ENCODE assay signal across 8 cellular contexts in the genomic region with DNA sequence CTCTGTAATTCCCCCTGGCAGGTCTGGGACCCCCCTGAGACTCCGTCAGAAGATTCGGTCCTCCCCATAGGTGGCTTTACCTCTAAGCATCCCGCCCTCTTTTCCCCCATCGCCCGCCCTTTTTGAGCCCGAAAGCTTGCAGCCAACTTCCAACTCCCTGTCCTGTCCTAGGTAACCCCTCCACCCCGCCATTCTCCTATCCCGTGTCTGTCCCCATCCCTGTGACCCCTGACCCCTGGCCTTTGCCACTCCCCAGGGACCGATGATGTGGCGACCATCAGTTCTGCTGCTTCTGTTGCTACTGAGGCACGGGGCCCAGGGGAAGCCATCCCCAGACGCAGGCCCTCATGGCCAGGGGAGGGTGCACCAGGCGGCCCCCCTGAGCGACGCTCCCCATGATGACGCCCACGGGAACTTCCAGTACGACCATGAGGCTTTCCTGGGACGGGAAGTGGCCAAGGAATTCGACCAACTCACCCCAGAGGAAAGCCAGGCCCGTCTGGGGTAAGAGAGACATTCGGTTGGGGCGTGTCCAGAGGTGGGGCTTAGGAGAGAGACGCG. TPM values are rescaled to one million over a fixed set of nuclear protein-coding genes. Genes with fewer than 3 reads are reported as not detected.
DNase-seq lines count a peak whose midpoint lies in the region; ATAC-seq, FAIRE-seq and TF ChIP-seq lines count a peak whose summit lies in the region.

No MANE protein-coding gene starts in this region.

- H2AFZ ChIP-seq in H1 (ENCODE audit: low read length): no peak overlapping the region

- H3K79me2 ChIP-seq in H1 (ENCODE audit: control insufficient read depth in 1 of 2, insufficient read depth in 2 of 2, low read length in 2 of 2): no peaks in the 10 kb centered on the region

- no peaks in the 10 kb centered on the region for H3K9me3 Mint-ChIP-seq in naive B cell

- H3K14ac ChIP-seq in H1 (ENCODE audit: insufficient read length): no peak overlapping the region

- no peaks in the 10 kb centered on the region for H3K9me3 ChIP-seq in H1 (ENCODE audit: insufficient read depth in 2 of 2, low read depth in 1 of 2, low read length in 1 of 2)

- H4K8ac ChIP-seq in H1 (ENCODE audit: extremely low read depth, insufficient read depth, low read length): no peak overlapping the region

- H3K4me1 Mint-ChIP-seq in naive B cell: peaks cover 18 to 21% (median 21%) of the 10 kb centered on the region in 3 donors

- H2BK15ac ChIP-seq in H1 (ENCODE audit: low read length): no peak overlapping the region

- CTCF ChIA-PET in H1 (lab: Charles Lee; ENCODE audit: partially characterized antibody): interaction anchor here (1.1 to 1.6 kb wide), 4 partner anchors 12 to 42 kb away, joined by 4 to 10 read pairs (median 8); no protein-coding TSS in a partner anchor

- peak overlapping the region; percentile 56 to 86 for H3K4me2 ChIP-seq in H1 (ENCODE audit: insufficient read depth in 1 of 2, low read depth in 2 of 2, low read length in 2 of 2)

- peaks cover 0 to 10% (median 0%) of the 10 kb centered on the region in 3 donors for H3K27me3 Mint-ChIP-seq in naive B cell

- no peak overlapping the region for H3K56ac ChIP-seq in H1 (replicated peaks; ENCODE audit: insufficient read length, low read depth, low read length)

- TF ChIP-seq POLR2A in H1 (IDR thresholded peaks at IDR 0.05; ENCODE audit: control extremely low read depth in 1 of 2, low read depth in 2 of 2, low read length in 2 of 2): no peak; a peak in 1 of 3 replicates

- H3K27ac ChIP-seq in H1 (ENCODE audit: low read depth, low read length): no peak overlapping the region

- H3K23me2 ChIP-seq in H1 (ENCODE audit: low read depth, low read length): peaks cover 5% of the 10 kb centered on the region; the same call in 1 of the 2 replicates

- H3K27ac Mint-ChIP-seq in naive B cell: peak overlapping the region in 2 of 6 donors; percentile 63 to 74

- no peak overlapping the region for H2BK12ac ChIP-seq in H1 (ENCODE audit: low read depth, low read length)

- ATAC-seq in naive B cell (ENCODE audit: low read depth in 2 of 2): peak in 1 of 2 donors; percentile 4
- no peak for ATAC-seq in HG02588 (IDR thresholded peaks at IDR 0.05; ENCODE audit: unreplicated experiment)

- no peak for TF ChIP-seq EP300 in H1 (IDR thresholded peaks at IDR 0.05; ENCODE audit: borderline replicate concordance in 1 of 2, low read depth in 2 of 2, low read length in 2 of 2)

- H3K4me3 Mint-ChIP-seq in naive B cell: peak overlapping the region in 7 of 8 donors; percentile 60 to 90 (median 80)

- POLR2A ChIA-PET in H1 (lab: Charles Lee; ENCODE audit: partially characterized antibody): interaction anchor here (0.7 to 2.7 kb wide), 13 partner anchors 9 to 161 kb away, joined by 3 to 20 read pairs (median 4); a partner anchor contains a TSS

- peaks cover 0 to 6% of the 10 kb centered on the region in 2 donors for H3K36me3 Mint-ChIP-seq in naive B cell

- peaks cover 0 to 4% of the 10 kb centered on the region in 2 experiments for H4K20me1 ChIP-seq in H1 (replicated peaks in 1 of 2; ENCODE audit: control insufficient read depth in 1 of 2, insufficient read depth in 2 of 2, low read length in 2 of 2)

- H3K18ac ChIP-seq in H1 (ENCODE audit: extremely low read depth, low read length): peak overlapping the region; percentile 48

- H3K79me1 ChIP-seq in H1 (ENCODE audit: low read depth, low read length): peaks cover 5% of the 10 kb centered on the region; the same call in 1 of the 2 replicates

- no peak overlapping the region for H4K91ac ChIP-seq in H1 (replicated peaks; ENCODE audit: insufficient read length, low read length)

- H3K36me3 ChIP-seq in H1 (ENCODE audit: control insufficient read depth in 2 of 4, insufficient read depth in 4 of 4, low read length in 3 of 4): peaks cover 0 to 10% (median 2%) of the 10 kb centered on the region in 4 experiments; a peak in 4 of 8 replicates

- DNase-seq in AG08395 (ENCODE audit: low spot score) (peak; percentile 58), H1 (ENCODE audit: low read depth in 1 of 2, low spot score in 2 of 2) (peak in 1 of 2 experiments; percentile 57), naive B cell (no peak), GM19238 (ENCODE audit: insufficient read length, low spot score) (no peak), RKO (ENCODE audit: low spot score) (no peak), hippocampal formation (lab: John Stamatoyannopoulos, UW) (no peak)
- no peak for DNase-seq in Jurkat, Clone E6-1 (ENCODE audit: low read depth, low spot score)

- H2BK20ac ChIP-seq in H1 (ENCODE audit: low read length): no peak overlapping the region

- no peak overlapping the region for H3K23ac ChIP-seq in H1 (ENCODE audit: insufficient read length)

- H3K27me3 ChIP-seq in H1 (replicated peaks in 1 of 4; ENCODE audit: control insufficient read depth in 3 of 4, extremely low read depth in 1 of 4, insufficient read depth in 3 of 4, low read length in 3 of 4): no peaks in the 10 kb centered on the region

- no peak overlapping the region for H2AK5ac ChIP-seq in H1 (ENCODE audit: low read depth, low read length)

- peaks cover 0 to 9% (median 3%) of the 10 kb centered on the region in 4 experiments; a peak in 5 of 7 replicates for H3K4me1 ChIP-seq in H1 (replicated peaks in 1 of 4; ENCODE audit: control insufficient read depth in 3 of 4, insufficient read depth in 4 of 4, low read length in 3 of 4)

- FAIRE-seq in H1 (lab: Jason Lieb, UNC): no peak

- peak overlapping the region; percentile 16 for H3K4me3 ChIP-seq in Jurkat, Clone E6-1 (ENCODE audit: low read length)
- peak overlapping the region; percentile 36 to 65 (median 49) for H3K4me3 ChIP-seq in H1 (ENCODE audit: extremely low read depth in 1 of 4, insufficient read depth in 2 of 4, low read depth in 3 of 4, low read length in 4 of 4)

- TF ChIP-seq CTCF in H1 (IDR thresholded peaks at IDR 0.05; ENCODE audit: control extremely low read depth in 1 of 3, insufficient read depth in 1 of 3, low read depth in 1 of 3, low read length in 3 of 3): no peak

- peak overlapping the region in 2 of 4 experiments; percentile 29 to 42; a peak in 4 of 7 replicates for H3K9ac ChIP-seq in H1 (replicated peaks in 1 of 4; ENCODE audit: extremely low read depth in 1 of 4, low read depth in 3 of 4, low read length in 3 of 4)

- H4K5ac ChIP-seq in H1 (ENCODE audit: insufficient read length, low read depth, low read length): no peak overlapping the region

- WGBS in H1 (ENCODE audit: extremely low coverage in 1 of 2, insufficient coverage in 1 of 2, insufficient read length in 1 of 2, insufficient replicate concordance in 2 of 2, low coverage in 1 of 2, low lambda C conversion rate in 2 of 2, missing lambda C conversion rate in 1 of 2), 2 experiments: 61% methylated on average over 23 of the region's 25 CpGs; no CpG with 5 or more reads in 1 of the 2 experiments

- no peak overlapping the region for H3K4ac ChIP-seq in H1 (replicated peaks; ENCODE audit: insufficient read length, low read depth, low read length)

- H2BK5ac ChIP-seq in H1 (ENCODE audit: low read depth, low read length): no peak overlapping the region

- no peak for TF ChIP-seq RAD21 in H1 (IDR thresholded peaks at IDR 0.05 in 1 of 2, conservative IDR thresholded peaks at IDR 0.05 in 1 of 2; ENCODE audit: low read depth in 2 of 2, low read length in 2 of 2)

- no peak overlapping the region for H2BK120ac ChIP-seq in H1 (replicated peaks; ENCODE audit: low read depth, low read length)

RNA-seq across cellular contexts. Expression of a gene that starts 0.5 kb away (rescaled TPM):
- 9.3 TPM for polyA plus RNA-seq in Jurkat, Clone E6-1 (2012; ENCODE audit: insufficient read depth, insufficient read length)
- total RNA-seq in H1 (2021; fragmentation: NEBNext Ultra II Directional; extraction: Animal tissue kit (Norgen Biotek cat#: 25700)): 18.9 and 19.5 TPM in 2 replicates
- polyA plus RNA-seq in H1 (2011; rRNA removed): 5.8 and 9.4 TPM in 2 replicates
- polyA plus RNA-seq in H1 (2011; cell fraction: cytosol; rRNA removed): 4.5 TPM
- 12.0 TPM for polyA plus RNA-seq in H1 (2011; cell fraction: nucleus; rRNA removed)
- polyA plus RNA-seq in H1 (2012, experiment 1 of 2): 7.5 to 13.8 TPM (median 11.7 TPM) in 4 replicates
- polyA plus RNA-seq in H1 (2012, experiment 2 of 2): 13.0 TPM
- polyA plus RNA-seq in H1 (2013, experiment 1 of 2): 24.8 TPM
- polyA plus RNA-seq in H1 (2013, experiment 2 of 2): 27.4 TPM
- polyA minus RNA-seq in H1 (2011; rRNA and poly(A)+ RNA removed): 0.69 and 0.83 TPM in 2 replicates
- 1.9 TPM for polyA minus RNA-seq in H1 (2011; cell fraction: cytosol; rRNA and poly(A)+ RNA removed)
- 3.3 TPM for polyA minus RNA-seq in H1 (2011; cell fraction: nucleus; rRNA and poly(A)+ RNA removed)
- under 1 TPM in 2 of 6 donors, not detected in 4; 0.17 to 0.43 TPM for polyA plus RNA-seq in naive B cell (ENCODE audit: low read depth in 6 of 6)

RNA-seq across cellular contexts. Expression of a gene that starts 15.8 kb away (rescaled TPM):
- 68.6 TPM for polyA plus RNA-seq in Jurkat, Clone E6-1 (2012; ENCODE audit: insufficient read depth, insufficient read length)
- 43.4 and 46.5 TPM in 2 replicates for total RNA-seq in H1 (2021; fragmentation: NEBNext Ultra II Directional; extraction: Animal tissue kit (Norgen Biotek cat#: 25700))
- 41.2 and 66.7 TPM in 2 replicates for polyA plus RNA-seq in H1 (2011; rRNA removed)
- 29.0 TPM for polyA plus RNA-seq in H1 (2011; cell fraction: cytosol; rRNA removed)
- 104 TPM for polyA plus RNA-seq in H1 (2011; cell fraction: nucleus; rRNA removed)
- 31.3 to 51.7 TPM (median 47.2 TPM) in 4 replicates for polyA plus RNA-seq in H1 (2012, experiment 1 of 2)
- 38.5 TPM for polyA plus RNA-seq in H1 (2012, experiment 2 of 2)
- 52.8 TPM for polyA plus RNA-seq in H1 (2013, experiment 1 of 2)
- 53.7 TPM for polyA plus RNA-seq in H1 (2013, experiment 2 of 2)
- 12.9 and 13.9 TPM in 2 replicates for polyA minus RNA-seq in H1 (2011; rRNA and poly(A)+ RNA removed)
- polyA minus RNA-seq in H1 (2011; cell fraction: cytosol; rRNA and poly(A)+ RNA removed): 15.7 TPM
- 12.3 TPM for polyA minus RNA-seq in H1 (2011; cell fraction: nucleus; rRNA and poly(A)+ RNA removed)
- 10 to 100 TPM; 56.7 to 69.7 (median 62.7) TPM for polyA plus RNA-seq in naive B cell (ENCODE audit: low read depth in 6 of 6)

RNA-seq across cellular contexts. Expression of a gene that starts 32.1 kb away (rescaled TPM):
- 3,956 TPM for polyA plus RNA-seq in Jurkat, Clone E6-1 (2012; ENCODE audit: insufficient read depth, insufficient read length)
- total RNA-seq in H1 (2021; fragmentation: NEBNext Ultra II Directional; extraction: Animal tissue kit (Norgen Biotek cat#: 25700)): 2,240 and 2,296 TPM in 2 replicates
- polyA plus RNA-seq in H1 (2011; rRNA removed) (4,988 and 6,072 TPM in 2 replicates), naive B cell (ENCODE audit: low read depth in 6 of 6) (1,000 to 10,000 TPM; 2,581 to 3,900 (median 3,339) TPM)
- polyA plus RNA-seq in H1 (2011; cell fraction: cytosol; rRNA removed): 7,346 TPM
- 2,598 TPM for polyA plus RNA-seq in H1 (2011; cell fraction: nucleus; rRNA removed)
- 4,049 to 4,786 TPM (median 4,319 TPM) in 4 replicates for polyA plus RNA-seq in H1 (2012, experiment 1 of 2)
- 6,913 TPM for polyA plus RNA-seq in H1 (2012, experiment 2 of 2)
- 3,607 TPM for polyA plus RNA-seq in H1 (2013, experiment 1 of 2)
- polyA plus RNA-seq in H1 (2013, experiment 2 of 2): 3,607 TPM
- 1,118 and 1,125 TPM in 2 replicates for polyA minus RNA-seq in H1 (2011; rRNA and poly(A)+ RNA removed)
- 628 TPM for polyA minus RNA-seq in H1 (2011; cell fraction: cytosol; rRNA and poly(A)+ RNA removed)
- 876 TPM for polyA minus RNA-seq in H1 (2011; cell fraction: nucleus; rRNA and poly(A)+ RNA removed)

RNA-seq across cellular contexts. Expression of a gene that starts 40.9 kb away (rescaled TPM):
- polyA plus RNA-seq in Jurkat, Clone E6-1 (2012; ENCODE audit: insufficient read depth, insufficient read length): 3,715 TPM
- total RNA-seq in H1 (2021; fragmentation: NEBNext Ultra II Directional; extraction: Animal tissue kit (Norgen Biotek cat#: 25700)): 3,305 and 3,520 TPM in 2 replicates
- 8,501 and 8,868 TPM in 2 replicates for polyA plus RNA-seq in H1 (2011; rRNA removed)
- polyA plus RNA-seq in H1 (2011; cell fraction: cytosol; rRNA removed): 6,473 TPM
- polyA plus RNA-seq in H1 (2011; cell fraction: nucleus; rRNA removed): 8,490 TPM
- polyA plus RNA-seq in H1 (2012, experiment 1 of 2): 3,636 to 6,700 TPM (median 4,913 TPM) in 4 replicates
- polyA plus RNA-seq in H1 (2012, experiment 2 of 2): 4,417 TPM
- polyA plus RNA-seq in H1 (2013, experiment 1 of 2): 5,169 TPM
- 4,987 TPM for polyA plus RNA-seq in H1 (2013, experiment 2 of 2)
- polyA minus RNA-seq in H1 (2011; rRNA and poly(A)+ RNA removed): 1,061 and 1,192 TPM in 2 replicates
- 1,493 TPM for polyA minus RNA-seq in H1 (2011; cell fraction: cytosol; rRNA and poly(A)+ RNA removed)
- polyA minus RNA-seq in H1 (2011; cell fraction: nucleus; rRNA and poly(A)+ RNA removed): 3,411 TPM
- polyA plus RNA-seq in naive B cell (ENCODE audit: low read depth in 6 of 6): 1,000 to 10,000 TPM; 1,519 to 3,103 (median 2,606) TPM

RNA-seq across cellular contexts. Expression of a gene that starts 52.1 kb away (rescaled TPM):
- polyA plus RNA-seq in Jurkat, Clone E6-1 (2012; ENCODE audit: insufficient read depth, insufficient read length): 137 TPM
- total RNA-seq in H1 (2021; fragmentation: NEBNext Ultra II Directional; extraction: Animal tissue kit (Norgen Biotek cat#: 25700)): 85.1 and 93.8 TPM in 2 replicates
- polyA plus RNA-seq in H1 (2011; rRNA removed) (192 and 254 TPM in 2 replicates), naive B cell (ENCODE audit: low read depth in 6 of 6) (100 to 1,000 TPM in 5 of 6 donors, 10 to 100 TPM in 1; 89.5 to 136 (median 113) TPM)
- 176 TPM for polyA plus RNA-seq in H1 (2011; cell fraction: cytosol; rRNA removed)
- 194 TPM for polyA plus RNA-seq in H1 (2011; cell fraction: nucleus; rRNA removed)
- 110 to 131 TPM (median 125 TPM) in 4 replicates for polyA plus RNA-seq in H1 (2012, experiment 1 of 2)
- 159 TPM for polyA plus RNA-seq in H1 (2012, experiment 2 of 2)
- 52.7 TPM for polyA plus RNA-seq in H1 (2013, experiment 1 of 2)
- polyA plus RNA-seq in H1 (2013, experiment 2 of 2): 50.1 TPM
- polyA minus RNA-seq in H1 (2011; rRNA and poly(A)+ RNA removed): 67.6 and 81.3 TPM in 2 replicates
- 69.6 TPM for polyA minus RNA-seq in H1 (2011; cell fraction: cytosol; rRNA and poly(A)+ RNA removed)
- 59.9 TPM for polyA minus RNA-seq in H1 (2011; cell fraction: nucleus; rRNA and poly(A)+ RNA removed)
